Comparison of ENCODE assay signal across 18 cellular contexts in the genomic region with DNA sequence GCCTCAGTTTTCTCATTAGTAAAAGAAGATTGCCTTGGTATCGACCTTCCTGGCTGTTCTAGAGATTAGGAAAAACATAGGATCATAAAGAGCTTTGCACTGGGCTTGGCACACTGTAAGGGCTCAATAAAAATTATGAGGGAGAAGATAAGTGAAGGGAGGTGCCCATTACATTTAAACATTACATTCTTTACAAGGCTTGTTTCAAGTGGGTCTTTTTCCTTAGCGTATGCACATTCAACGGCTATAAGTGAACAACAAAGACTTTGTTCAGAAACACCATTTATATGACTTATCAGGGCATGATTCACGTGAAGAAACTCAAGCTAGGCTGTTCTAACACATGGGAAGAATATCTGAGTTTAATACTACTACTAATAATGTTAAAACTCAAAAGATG.
DNase-seq lines count a peak whose midpoint lies in the region; ATAC-seq, FAIRE-seq and TF ChIP-seq lines count a peak whose summit lies in the region.
"Had no signal": no experiment of that assay in that cellular context is flagged by ENCODE, and none has a peak within 500 bp of the region (broad histone marks: within the 10 kb centered on the region; RNA-seq: fewer than 3 reads in every experiment).

No MANE protein-coding gene starts in this region.

- H3K4me1 ChIP-seq in HEK293 (ENCODE audit: control insufficient read depth, insufficient read depth, low read length): no peaks in the 10 kb centered on the region
- no peaks in the 10 kb centered on the region for H3K4me1 ChIP-seq in small intestine (ENCODE audit: control insufficient read depth in 2 of 2, insufficient read depth in 1 of 2, low read depth in 1 of 2, low read length in 1 of 2)
- no peaks in the 10 kb centered on the region for H3K4me1 ChIP-seq in ovary (ENCODE audit: insufficient read depth)

- intact Hi-C loops in left colon (cut with DNase I, micrococcal nuclease) (no loop called here), ovary (cut with DNase I) (no loop called here)

- ATAC-seq in left colon: peak; percentile 93
- ATAC-seq: Panc1 had no signal

- no peaks in the 10 kb centered on the region for H3K36me3 Mint-ChIP-seq in HFFc6 (ENCODE audit: low read depth)

- POLR2A ChIA-PET in HEK293 (lab: Yijun Ruan, JAX): no interaction called here

- peak; percentile 53 for FAIRE-seq in small intestine (lab: Jason Lieb, UNC)
- FAIRE-seq: H54, HTR-8/SVneo had no signal

- H3K27ac Mint-ChIP-seq in HFFc6: no peak overlapping the region

- no peak overlapping the region for H3K27ac ChIP-seq in HEK293 (ENCODE audit: extremely low read depth, low read depth, low read length)
- H3K27ac ChIP-seq in small intestine (ENCODE audit: low read depth in 1 of 2, low read length in 1 of 2): no peak overlapping the region
- no peak overlapping the region for H3K27ac ChIP-seq in ovary
- H3K27ac ChIP-seq: RWPE1 had no signal

- no peak for TF ChIP-seq POLR2A in ovary (IDR thresholded peaks at IDR 0.05)

- H3K27me3 Mint-ChIP-seq in HFFc6 (ENCODE audit: insufficient read depth): no peaks in the 10 kb centered on the region

- no peaks in the 10 kb centered on the region for H3K4me1 Mint-ChIP-seq in HFFc6 (ENCODE audit: low read depth)

- H3K36me3 ChIP-seq in HEK293 (ENCODE audit: control insufficient read depth in 2 of 2, insufficient read depth in 1 of 2, low read length in 2 of 2) (no peaks in the 10 kb centered on the region), small intestine (ENCODE audit: control insufficient read depth in 2 of 2, insufficient read depth in 2 of 2, low read length in 2 of 2) (no peaks in the 10 kb centered on the region), ovary (no peaks in the 10 kb centered on the region)

- in situ Hi-C loops in SK-MEL-5 (cut with HindIII; ENCODE audit: low pct_unique_long_range_greater_than_20kb, low sequenced_read_pairs): no loop called here

- DNase-seq in SK-MEL-5 (ENCODE audit: low read depth, low spot score): peak; percentile 47
- no peak for DNase-seq in left colon
- DNase-seq in small intestine: peak; percentile 84
- DNase-seq in HFFc6: no peak
- no peak for DNase-seq in ovary
- DNase-seq in hepatic stellate cell (ENCODE audit: low spot score): no peak
- DNase-seq: DMS153, DND-41, KBM-7, NCI-H2029, NCI-H446 treated with DMSO at 0.1 percent for 48 hours, NCI-H526 treated with DMSO at 0.1 percent for 48 hours, SHP77 had no signal

- 19 to 52% (median 26%) methylated on average over 4 of the region's 4 CpGs for WGBS in small intestine, 3 donors
- 85 to 89% (median 88%) methylated on average over 4 of the region's 4 CpGs for WGBS in ovary, 3 donors

- H3K4me3 ChIP-seq in HEK293 (ENCODE audit: low read depth, low read length): no peak overlapping the region
- H3K4me3 ChIP-seq in small intestine (ENCODE audit: low read depth in 1 of 2, low read length in 2 of 2): no peak overlapping the region
- no peak overlapping the region for H3K4me3 ChIP-seq in ovary

- CTCF ChIA-PET in HEK293 (lab: Yijun Ruan, JAX): interaction anchor here (0.7 to 2.2 kb wide), 3 partner anchors 11 to 188 kb away, joined by 3 to 11 read pairs (median 6); no protein-coding TSS in a partner anchor

- H3K9me3 ChIP-seq in HEK293 (ENCODE audit: control insufficient read depth, insufficient read depth, low read depth, low read length) (no peaks in the 10 kb centered on the region), small intestine (ENCODE audit: control insufficient read depth, low read depth) (no peaks in the 10 kb centered on the region), ovary (no peaks in the 10 kb centered on the region)

- TF ChIP-seq EP300 in ovary (IDR thresholded peaks at IDR 0.05): no peak

- no peaks in the 10 kb centered on the region for H3K27me3 ChIP-seq in small intestine (ENCODE audit: control insufficient read depth in 2 of 2, insufficient read depth in 2 of 2, low read length in 2 of 2)
- H3K27me3 ChIP-seq in ovary: no peaks in the 10 kb centered on the region

- no peak overlapping the region for H3K4me3 Mint-ChIP-seq in HFFc6

- TF ChIP-seq CTCF in HEK293 (tag by site-specific recombination; IDR thresholded peaks at IDR 0.05): no peak
- TF ChIP-seq CTCF in HFFc6 (IDR thresholded peaks at IDR 0.05): no peak
- no peak for TF ChIP-seq CTCF in ovary (IDR thresholded peaks at IDR 0.05)

- peaks cover 21% of the 10 kb centered on the region for H3K9me3 Mint-ChIP-seq in HFFc6

TF ChIP-seq in HEK293, 187 proteins besides CTCF, POLR2A, EP300 and RAD21:
- peak; percentile 36; the same call in 1 of the 2 replicates for TF ChIP-seq ZNF843 (tag by site-specific recombination; IDR thresholded peaks at IDR 0.05)
- TF ChIP-seq BCL11A (tag by site-specific recombination; IDR thresholded peaks at IDR 0.05; ENCODE audit: low read depth): no peak
- peak; percentile 77 for TF ChIP-seq FEZF1 (tag by site-specific recombination; IDR thresholded peaks at IDR 0.05)
- TF ChIP-seq PRDM6 (tag by site-specific recombination; IDR thresholded peaks at IDR 0.05): 0 out of 2 replicates have a peak, but pooled peaks have one; percentile 9
TF ChIP-seq in HEK293: peak in this region for 3.

Comparison
In these comparisons a context has a peak if more than half of its experiments do, and no peak if none do; other contexts are left out.
1. DNase-seq: peak in SK-MEL-5 (single experiment) and small intestine (single experiment); none in left colon (0 of 2), HFFc6 (single experiment), ovary (0 of 5) and hepatic stellate cell (single experiment).